ENCODE assay signal across 13 cellular contexts in genomic region chr3:54515439-54516213, GRCh38.
DNase-seq lines count a peak whose midpoint lies in the region; ATAC-seq and TF ChIP-seq lines count a peak whose summit lies in the region.
"Had no signal": no experiment of that assay in that cellular context is flagged by ENCODE, and none has a peak within 500 bp of the region (broad histone marks: within the 10 kb centered on the region; RNA-seq: fewer than 3 reads in every experiment).

No MANE protein-coding gene starts in this region.

- no peak overlapping the region for H3K4me3 ChIP-seq in LNCaP clone FGC (ENCODE audit: low read depth, low read length)
- H3K4me3 ChIP-seq: BLaER1 treated with 17β-estradiol and CSF1 and Interleukin-3, amounts not matched to agents 10 nM and 100 nM had no signal

- DNase-seq in DMS 273 (lab: John Stamatoyannopoulos, UW; ENCODE audit: unreplicated experiment) (peak; percentile 1), DMS 273 treated with DMSO at 0.1 percent for 48 hours (lab: John Stamatoyannopoulos, UW) (no peak), LNCaP clone FGC (ENCODE audit: low read depth) (no peak), iPS-NIHi7 (ENCODE audit: extremely low spot score) (peak; percentile 8), NCI-H748 treated with DMSO at 0.1 percent for 48 hours (lab: John Stamatoyannopoulos, UW) (no peak)
- DNase-seq: AML-193; CD4-positive, alpha-beta memory T cell; HCEC 1CT; HFFc6 had no signal

- peak; percentile 43 for TF ChIP-seq CTCF in LNCaP clone FGC (IDR thresholded peaks at IDR 0.05; ENCODE audit: control insufficient read depth, extremely low read depth, insufficient read depth)

- no peak for ATAC-seq in HG03469 (IDR thresholded peaks at IDR 0.05; ENCODE audit: unreplicated experiment)
- ATAC-seq in GM21723 (IDR thresholded peaks at IDR 0.05; ENCODE audit: unreplicated experiment): no peak
- ATAC-seq: HepG2 had no signal

Comparison
In these comparisons a context has a peak if more than half of its experiments do, and no peak if none do; other contexts are left out.
1. DNase-seq: peak in DMS 273 (single experiment) and iPS-NIHi7 (single experiment); none in DMS 273 treated with DMSO at 0.1 percent for 48 hours (single experiment), LNCaP clone FGC (single experiment) and NCI-H748 treated with DMSO at 0.1 percent for 48 hours (single experiment).